ENCODE assay signal across 1 cellular context in genomic region chr12:56716933-56717880, GRCh38.
TF ChIP-seq lines count a peak whose summit lies in the region.

No MANE protein-coding gene starts in this region.

TF ChIP-seq in HEK293, 187 proteins besides CTCF, POLR2A, EP300 and RAD21:
- TF ChIP-seq PATZ1 (tag by site-specific recombination; IDR thresholded peaks at IDR 0.05) (0 out of 2 replicates have a peak, but pooled peaks have one; percentile 19), KLF16 (tag by site-specific recombination; IDR thresholded peaks at IDR 0.05) (no peak), ZNF148 (tag by site-specific recombination; IDR thresholded peaks at IDR 0.05; ENCODE audit: borderline replicate concordance) (no peak), ZNF280D (tag by site-specific recombination; IDR thresholded peaks at IDR 0.05) (no peak), BCL11B (tag by site-specific recombination; IDR thresholded peaks at IDR 0.05; ENCODE audit: low read depth) (no peak), ZNF335 (tag by site-specific recombination; conservative IDR thresholded peaks at IDR 0.05) (no peak), ZNF701 (tag by site-specific recombination; IDR thresholded peaks at IDR 0.05) (no peak)
